In the genomic region with DNA sequence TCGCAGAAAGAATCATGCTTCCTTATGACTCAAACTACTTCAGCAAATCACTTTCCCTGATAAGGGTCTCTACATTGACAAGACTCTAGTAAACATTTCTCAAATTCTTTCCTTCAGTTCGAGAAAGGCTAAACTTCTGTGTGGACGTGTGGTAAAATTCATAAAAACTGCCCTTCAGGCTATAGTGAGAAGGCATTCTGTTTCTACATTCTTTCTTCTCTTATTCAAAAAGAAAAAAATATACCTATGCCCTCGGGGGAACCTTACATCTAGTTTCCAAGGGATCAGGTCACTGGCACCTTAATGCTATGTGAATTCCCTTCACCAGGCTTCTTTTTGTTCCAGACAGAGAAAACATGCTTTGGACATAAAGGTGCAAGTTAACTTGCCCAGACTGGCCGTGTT, we compare ENCODE assay signal across 1 cellular context.
TF ChIP-seq lines count a peak whose summit lies in the region.

No MANE protein-coding gene starts in this region.

TF ChIP-seq in IMR-90, 13 proteins besides CTCF, POLR2A, EP300 and RAD21:
- TF ChIP-seq CEBPB (IDR thresholded peaks at IDR 0.05; ENCODE audit: low read depth, low read length) (no peak), FOS (IDR thresholded peaks at IDR 0.05; ENCODE audit: low read depth, low read length) (no peak), SMC3 (IDR thresholded peaks at IDR 0.05; ENCODE audit: low read depth, low read length) (no peak), CHD1 (IDR thresholded peaks at IDR 0.05; ENCODE audit: low read depth, low read length) (no peak), MAFK (IDR thresholded peaks at IDR 0.05; ENCODE audit: low read depth, low read length) (no peak), MXI1 (IDR thresholded peaks at IDR 0.05; ENCODE audit: borderline replicate concordance, low read depth, low read length) (no peak), BHLHE40 (IDR thresholded peaks at IDR 0.05; ENCODE audit: low read depth, low read length) (no peak), RCOR1 (IDR thresholded peaks at IDR 0.05; ENCODE audit: insufficient replicate concordance, low read length) (no peak), RFX5 (IDR thresholded peaks at IDR 0.05; ENCODE audit: low read depth, low read length) (no peak), NFE2L2 (IDR thresholded peaks at IDR 0.05; ENCODE audit: low read depth, low read length) (no peak), MAZ (IDR thresholded peaks at IDR 0.05; ENCODE audit: borderline replicate concordance, low read depth, low read length) (no peak)
- TF ChIP-seq, protein P1, sequence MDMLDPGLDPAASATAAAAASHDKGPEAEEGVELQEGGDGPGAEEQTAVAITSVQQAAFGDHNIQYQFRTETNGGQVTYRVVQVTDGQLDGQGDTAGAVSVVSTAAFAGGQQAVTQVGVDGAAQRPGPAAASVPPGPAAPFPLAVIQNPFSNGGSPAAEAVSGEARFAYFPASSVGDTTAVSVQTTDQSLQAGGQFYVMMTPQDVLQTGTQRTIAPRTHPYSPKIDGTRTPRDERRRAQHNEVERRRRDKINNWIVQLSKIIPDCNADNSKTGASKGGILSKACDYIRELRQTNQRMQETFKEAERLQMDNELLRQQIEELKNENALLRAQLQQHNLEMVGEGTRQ (IDR thresholded peaks at IDR 0.05; ENCODE audit: low read depth, low read length), result no peak
- TF ChIP-seq, protein P2, sequence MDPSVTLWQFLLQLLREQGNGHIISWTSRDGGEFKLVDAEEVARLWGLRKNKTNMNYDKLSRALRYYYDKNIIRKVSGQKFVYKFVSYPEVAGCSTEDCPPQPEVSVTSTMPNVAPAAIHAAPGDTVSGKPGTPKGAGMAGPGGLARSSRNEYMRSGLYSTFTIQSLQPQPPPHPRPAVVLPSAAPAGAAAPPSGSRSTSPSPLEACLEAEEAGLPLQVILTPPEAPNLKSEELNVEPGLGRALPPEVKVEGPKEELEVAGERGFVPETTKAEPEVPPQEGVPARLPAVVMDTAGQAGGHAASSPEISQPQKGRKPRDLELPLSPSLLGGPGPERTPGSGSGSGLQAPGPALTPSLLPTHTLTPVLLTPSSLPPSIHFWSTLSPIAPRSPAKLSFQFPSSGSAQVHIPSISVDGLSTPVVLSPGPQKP (IDR thresholded peaks at IDR 0.05; ENCODE audit: borderline replicate concordance, low read depth, low read length), result no peak
